Comparison of ENCODE assay signal across 8 cellular contexts in the genomic region with DNA sequence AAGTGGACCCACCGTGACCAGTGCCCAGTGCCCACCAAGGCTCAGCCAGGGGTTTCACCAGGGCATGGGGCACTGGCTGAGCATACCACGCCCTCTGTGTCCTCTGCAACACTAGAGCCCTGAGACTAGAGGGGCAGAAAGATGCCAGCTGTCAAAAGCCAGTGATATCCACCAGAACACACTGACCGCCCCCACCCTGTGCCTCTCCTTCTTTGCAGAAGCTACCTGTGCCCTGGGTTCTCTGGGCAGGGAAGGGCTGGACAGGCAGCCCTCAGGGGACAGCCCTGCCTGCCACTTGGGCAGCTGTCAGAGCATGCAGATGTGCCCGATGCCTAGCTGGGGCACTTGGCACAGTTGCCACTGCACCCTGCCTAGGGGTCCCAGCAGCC. TPM values are rescaled to one million over a fixed set of nuclear protein-coding genes. Genes with fewer than 3 reads are reported as not detected.
DNase-seq lines count a peak whose midpoint lies in the region; ATAC-seq, FAIRE-seq and TF ChIP-seq lines count a peak whose summit lies in the region.

No MANE protein-coding gene starts in this region.

- peak overlapping the region; percentile 80 to 98 (median 94) for H3K27ac Mint-ChIP-seq in naive thymus-derived CD8-positive, alpha-beta T cell

- ATAC-seq in naive thymus-derived CD8-positive, alpha-beta T cell, result no peak
- no peak for ATAC-seq in HG02763 (IDR thresholded peaks at IDR 0.05; ENCODE audit: unreplicated experiment)
- ATAC-seq in HG03196 (IDR thresholded peaks at IDR 0.05; ENCODE audit: unreplicated experiment), result no peak

- TF ChIP-seq CTCF in BE2C (IDR thresholded peaks at IDR 0.05; ENCODE audit: low read depth, low read length), result no peak
- TF ChIP-seq CTCF in OCI-LY3 (IDR thresholded peaks at IDR 0.05; ENCODE audit: low read depth, low read length), result no peak
- no peak for TF ChIP-seq CTCF in H1 (IDR thresholded peaks at IDR 0.05; ENCODE audit: control extremely low read depth in 1 of 3, insufficient read depth in 1 of 3, low read depth in 1 of 3, low read length in 3 of 3)

- H4K20me1 ChIP-seq in OCI-LY3 (ENCODE audit: insufficient read depth, low read length) (no peaks in the 10 kb centered on the region), H1 (replicated peaks in 1 of 2; ENCODE audit: control insufficient read depth in 1 of 2, insufficient read depth in 2 of 2, low read length in 2 of 2) (peaks cover 0 to 2% of the 10 kb centered on the region in 2 experiments)

- no peak for TF ChIP-seq POLR2A in H1 (IDR thresholded peaks at IDR 0.05; ENCODE audit: control extremely low read depth in 1 of 2, low read depth in 2 of 2, low read length in 2 of 2)

- H3K36me3 Mint-ChIP-seq in naive thymus-derived CD8-positive, alpha-beta T cell, result peaks cover 0 to 23% (median 9%) of the 10 kb centered on the region in 3 donors

- H4K91ac ChIP-seq in H1 (replicated peaks; ENCODE audit: insufficient read length, low read length), result no peak overlapping the region

- H2BK5ac ChIP-seq in H1 (ENCODE audit: low read depth, low read length), result no peak overlapping the region

- H3K4me2 ChIP-seq in OCI-LY3 (ENCODE audit: low read length) (peak overlapping the region; percentile 86), H1 (ENCODE audit: insufficient read depth in 1 of 2, low read depth in 2 of 2, low read length in 2 of 2) (peak overlapping the region; percentile 50 to 71)

- H3K4me3 ChIP-seq in BE2C (ENCODE audit: low read depth, low read length), result peak overlapping the region; percentile 58
- peak overlapping the region; percentile 76 for H3K4me3 ChIP-seq in OCI-LY3 (ENCODE audit: low read length)
- peak overlapping the region; percentile 34 to 66 (median 36); a peak in 6 of 8 replicates for H3K4me3 ChIP-seq in H1 (ENCODE audit: extremely low read depth in 1 of 4, insufficient read depth in 2 of 4, low read depth in 3 of 4, low read length in 4 of 4)

- H3K27ac ChIP-seq in OCI-LY3 (ENCODE audit: low read length), result no peak overlapping the region
- no peak overlapping the region for H3K27ac ChIP-seq in H1 (ENCODE audit: low read depth, low read length)

- POLR2A ChIA-PET in H1 (lab: Charles Lee; ENCODE audit: partially characterized antibody), result interaction anchor here (0.7 to 1.5 kb wide), 3 partner anchors 42 to 480 kb away, joined by 3 to 4 read pairs (median 3); partner anchors contain the start of gene PSAP
- POLR2A ChIA-PET in naive thymus-derived CD8-positive, alpha-beta T cell (lab: Charles Lee), result interaction anchor here (0.6 to 25.4 kb wide), 17 partner anchors 9 to 563 kb away, joined by 3 to 1679 read pairs (median 4); partner anchors contain the start of genes C10orf105, PSAP and SLC29A3

- no peaks in the 10 kb centered on the region for H3K79me1 ChIP-seq in H1 (ENCODE audit: low read depth, low read length)

- no peak for FAIRE-seq in H1 (lab: Jason Lieb, UNC)

- H2AFZ ChIP-seq in OCI-LY3 (ENCODE audit: low read depth, low read length), result no peak overlapping the region
- no peak overlapping the region for H2AFZ ChIP-seq in H1 (ENCODE audit: low read length)

- no peak overlapping the region for H2BK12ac ChIP-seq in H1 (ENCODE audit: low read depth, low read length)

- no peaks in the 10 kb centered on the region; the same call in 1 of the 2 replicates for H3K23me2 ChIP-seq in H1 (ENCODE audit: low read depth, low read length)

- H3K79me2 ChIP-seq in OCI-LY3 (ENCODE audit: low read length), result no peaks in the 10 kb centered on the region
- H3K79me2 ChIP-seq in H1 (ENCODE audit: control insufficient read depth in 1 of 2, insufficient read depth in 2 of 2, low read length in 2 of 2), result no peaks in the 10 kb centered on the region

- H2BK15ac ChIP-seq in H1 (ENCODE audit: low read length), result no peak overlapping the region

- peaks cover 33 to 87% (median 70%) of the 10 kb centered on the region in 4 donors for H3K4me1 Mint-ChIP-seq in naive thymus-derived CD8-positive, alpha-beta T cell

- H3K23ac ChIP-seq in H1 (ENCODE audit: insufficient read length), result no peak overlapping the region

- no peak overlapping the region; the same call in 1 of the 2 replicates for H4K8ac ChIP-seq in H1 (ENCODE audit: extremely low read depth, insufficient read depth, low read length)

- no peaks in the 10 kb centered on the region for H3K9me3 ChIP-seq in BE2C
- no peaks in the 10 kb centered on the region for H3K9me3 ChIP-seq in OCI-LY3 (ENCODE audit: insufficient read depth, low read length)
- 0 out of 4 replicates have a peak, but pooled peaks cover 0 to 6% of the 10 kb centered on the region in 2 experiments for H3K9me3 ChIP-seq in H1 (ENCODE audit: insufficient read depth in 2 of 2, low read depth in 1 of 2, low read length in 1 of 2)

- H3K9me3 Mint-ChIP-seq in naive thymus-derived CD8-positive, alpha-beta T cell, result no peaks in the 10 kb centered on the region

- no peak overlapping the region for H3K56ac ChIP-seq in H1 (replicated peaks; ENCODE audit: insufficient read length, low read depth, low read length)

- H3K4me1 ChIP-seq in BE2C (no peaks in the 10 kb centered on the region), OCI-LY3 (ENCODE audit: low read length) (peaks cover 50% of the 10 kb centered on the region), H1 (replicated peaks in 1 of 4; ENCODE audit: control insufficient read depth in 3 of 4, insufficient read depth in 4 of 4, low read length in 3 of 4) (peaks cover 0 to 7% (median under 1%) of the 10 kb centered on the region in 4 experiments; a peak in 3 of 7 replicates)

- H3K9ac ChIP-seq in OCI-LY3 (ENCODE audit: low read length), result peak overlapping the region; percentile 24; the same call in 1 of the 2 replicates
- H3K9ac ChIP-seq in H1 (replicated peaks in 1 of 4; ENCODE audit: extremely low read depth in 1 of 4, low read depth in 3 of 4, low read length in 3 of 4), result 0 out of 7 replicates have a peak overlapping the region, but pooled peaks of 1 of the 4 experiments have one; percentile 8

- TF ChIP-seq EP300 in H1 (IDR thresholded peaks at IDR 0.05; ENCODE audit: borderline replicate concordance in 1 of 2, low read depth in 2 of 2, low read length in 2 of 2), result no peak

- no peak overlapping the region for H4K5ac ChIP-seq in H1 (ENCODE audit: insufficient read length, low read depth, low read length)

- H3K4ac ChIP-seq in H1 (replicated peaks; ENCODE audit: insufficient read length, low read depth, low read length), result no peak overlapping the region

- 75% methylated on average over 4 of the region's 4 CpGs; no CpG with 5 or more reads in 1 of the 2 experiments for WGBS in H1 (ENCODE audit: extremely low coverage in 1 of 2, insufficient coverage in 1 of 2, insufficient read length in 1 of 2, insufficient replicate concordance in 2 of 2, low coverage in 1 of 2, low lambda C conversion rate in 2 of 2, missing lambda C conversion rate in 1 of 2), 2 experiments

- H3K27me3 ChIP-seq in BE2C, result no peaks in the 10 kb centered on the region
- peaks cover 10% of the 10 kb centered on the region; the same call in 1 of the 2 replicates for H3K27me3 ChIP-seq in OCI-LY3 (ENCODE audit: low read depth, low read length)
- H3K27me3 ChIP-seq in H1 (replicated peaks in 1 of 4; ENCODE audit: control insufficient read depth in 3 of 4, extremely low read depth in 1 of 4, insufficient read depth in 3 of 4, low read length in 3 of 4), result peaks cover 3 to 23% (median 16%) of the 10 kb centered on the region in 4 experiments; a peak in 6 of 7 replicates

- no peak overlapping the region for H3K14ac ChIP-seq in H1 (ENCODE audit: insufficient read length)

- H2AK5ac ChIP-seq in H1 (ENCODE audit: low read depth, low read length), result no peak overlapping the region

- CTCF ChIA-PET in H1 (lab: Charles Lee; ENCODE audit: partially characterized antibody), result interaction anchor here (0.6 to 7.1 kb wide), 39 partner anchors 8 to 443 kb away, joined by 3 to 44 read pairs (median 4); partner anchors contain the start of genes ANAPC16 and ASCC1

- no peaks in the 10 kb centered on the region for H3K27me3 Mint-ChIP-seq in naive thymus-derived CD8-positive, alpha-beta T cell

- H3K18ac ChIP-seq in H1 (ENCODE audit: extremely low read depth, low read length), result no peak overlapping the region

- no peaks in the 10 kb centered on the region for H3K36me3 ChIP-seq in BE2C
- H3K36me3 ChIP-seq in OCI-LY3 (replicated peaks; ENCODE audit: low read depth, low read length), result no peaks in the 10 kb centered on the region
- H3K36me3 ChIP-seq in H1 (ENCODE audit: control insufficient read depth in 2 of 4, insufficient read depth in 4 of 4, low read length in 3 of 4), result no peaks in the 10 kb centered on the region

- H3K4me3 Mint-ChIP-seq in naive thymus-derived CD8-positive, alpha-beta T cell, result peak overlapping the region; percentile 82 to 99 (median 94)

- no peak overlapping the region for H2BK120ac ChIP-seq in H1 (replicated peaks; ENCODE audit: low read depth, low read length)

- DNase-seq in BE2C (no peak), H1 (ENCODE audit: low read depth in 1 of 2, low spot score in 2 of 2) (no peak), NCI-H510A treated with DMSO at 0.1 percent for 48 hours (lab: John Stamatoyannopoulos, UW) (no peak), middle frontal gyrus (ENCODE audit: extremely low spot score, low spot score) (no peak)
- no peak for DNase-seq in naive thymus-derived CD8-positive, alpha-beta T cell

- TF ChIP-seq RAD21 in H1 (IDR thresholded peaks at IDR 0.05 in 1 of 2, conservative IDR thresholded peaks at IDR 0.05 in 1 of 2; ENCODE audit: low read depth in 2 of 2, low read length in 2 of 2), result no peak

- no peak overlapping the region for H2BK20ac ChIP-seq in H1 (ENCODE audit: low read length)

RNA-seq across cellular contexts. Expression of gene VSIR, which starts 0.5 kb away (rescaled TPM):
- polyA plus RNA-seq in BE2C (2012; ENCODE audit: insufficient read depth, insufficient read length, low read depth), result 2.5 TPM
- total RNA-seq in H1 (2021; fragmentation: NEBNext Ultra II Directional; extraction: Animal tissue kit (Norgen Biotek cat#: 25700)), result not detected in 2 replicates
- polyA plus RNA-seq in H1 (2011; rRNA removed), result 0.33 and 0.75 TPM in 2 replicates
- polyA plus RNA-seq in H1 (2011; cell fraction: cytosol; rRNA removed), result 0.06 TPM
- 0.56 TPM for polyA plus RNA-seq in H1 (2011; cell fraction: nucleus; rRNA removed)
- 0.08 to 0.32 TPM (median 0.29 TPM) in 3 of 4 replicates, not detected in the other for polyA plus RNA-seq in H1 (2012, experiment 1 of 2)
- 0.22 TPM for polyA plus RNA-seq in H1 (2012, experiment 2 of 2)
- 0.34 TPM for polyA plus RNA-seq in H1 (2013, experiment 1 of 2)
- 0.42 TPM for polyA plus RNA-seq in H1 (2013, experiment 2 of 2)
- 0.17 and 0.35 TPM in 2 replicates for polyA minus RNA-seq in H1 (2011; rRNA and poly(A)+ RNA removed)
- polyA minus RNA-seq in H1 (2011; cell fraction: cytosol; rRNA and poly(A)+ RNA removed), result 1.0 TPM
- 0.90 TPM for polyA minus RNA-seq in H1 (2011; cell fraction: nucleus; rRNA and poly(A)+ RNA removed)
- total RNA-seq in naive thymus-derived CD8-positive, alpha-beta T cell, result 100 to 1,000 TPM; 102 to 114 TPM
- 100 to 1,000 TPM; 211 to 343 (median 262) TPM for polyA plus RNA-seq in naive thymus-derived CD8-positive, alpha-beta T cell

RNA-seq across cellular contexts. Expression of gene C10orf105, which starts 53.2 kb away (rescaled TPM):
- polyA plus RNA-seq in BE2C (2012; ENCODE audit: insufficient read depth, insufficient read length, low read depth), result not detected
- 0.48 and 0.73 TPM in 2 replicates for total RNA-seq in H1 (2021; fragmentation: NEBNext Ultra II Directional; extraction: Animal tissue kit (Norgen Biotek cat#: 25700))
- 0.71 and 1.4 TPM in 2 replicates for polyA plus RNA-seq in H1 (2011; rRNA removed)
- 0.93 TPM for polyA plus RNA-seq in H1 (2011; cell fraction: cytosol; rRNA removed)
- polyA plus RNA-seq in H1 (2011; cell fraction: nucleus; rRNA removed), result 1.3 TPM
- polyA plus RNA-seq in H1 (2012, experiment 1 of 2), result 0.64 to 1.1 TPM (median 0.87 TPM) in 4 replicates
- polyA plus RNA-seq in H1 (2012, experiment 2 of 2), result 0.84 TPM
- polyA plus RNA-seq in H1 (2013, experiment 1 of 2), result 0.51 TPM
- 0.61 TPM for polyA plus RNA-seq in H1 (2013, experiment 2 of 2)
- polyA minus RNA-seq in H1 (2011; rRNA and poly(A)+ RNA removed), result 0.76 and 1.7 TPM in 2 replicates
- polyA minus RNA-seq in H1 (2011; cell fraction: cytosol; rRNA and poly(A)+ RNA removed), result 0.51 TPM
- 1.4 TPM for polyA minus RNA-seq in H1 (2011; cell fraction: nucleus; rRNA and poly(A)+ RNA removed)
- under 1 TPM; 0.21 to 0.25 TPM for total RNA-seq in naive thymus-derived CD8-positive, alpha-beta T cell
- polyA plus RNA-seq in naive thymus-derived CD8-positive, alpha-beta T cell, result under 1 TPM in 1 of 3 donors, not detected in 2; 0.10 TPM

Comparison
In these comparisons a context has a peak if more than half of its experiments do, and no peak if none do; other contexts are left out.
1. RNA of gene VSIR, which starts 0.5 kb away (total RNA-seq): 102 to 114 TPM in naive thymus-derived CD8-positive, alpha-beta T cell; not detected in H1; every median in the first group is over 10 times any median in the second.
2. Peak in every context shown above with its lines, with median percentiles within 50 percentile points of each other: H3K4me3 ChIP-seq.